Comparison of ENCODE assay signal across 1 cellular context in the genomic region with DNA sequence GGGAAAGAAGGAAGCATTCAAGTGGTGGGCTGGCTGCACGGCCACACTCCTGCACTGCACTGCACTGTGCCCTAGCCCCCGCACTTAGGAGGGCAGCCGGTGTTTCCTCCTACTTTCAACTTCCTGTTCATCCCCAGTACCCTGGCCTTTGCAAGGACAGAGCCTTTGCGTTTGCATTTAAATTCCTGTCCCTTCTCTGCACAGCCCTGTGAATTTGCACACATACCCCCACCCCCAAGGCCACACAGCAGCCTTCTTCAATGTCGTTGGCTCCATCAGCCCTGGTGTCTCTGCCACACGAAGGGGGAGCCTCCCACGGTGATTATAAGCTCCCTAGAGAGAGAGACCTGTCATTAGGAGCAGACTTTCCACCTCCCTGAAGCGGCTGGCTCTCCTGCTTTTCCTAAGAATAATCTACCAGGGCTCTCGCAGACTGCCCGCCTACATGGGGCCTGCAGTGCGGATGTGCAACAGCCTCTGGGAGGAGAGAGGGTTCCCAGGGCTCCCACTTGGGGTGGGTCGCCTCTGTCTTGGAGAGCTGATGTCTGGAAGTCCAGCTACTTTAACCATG.
A peak's percentile ranks its signal among the peaks of the same experiment; 100 is the strongest.
TF ChIP-seq lines count a peak whose summit lies in the region.

No MANE protein-coding gene starts in this region.

TF ChIP-seq in HepG2, 621 proteins besides CTCF, POLR2A, EP300 and RAD21 (continued from another document and continues in another):
- TF ChIP-seq DPF2 (CRISPR knock-in tag; IDR thresholded peaks at IDR 0.05; ENCODE audit: borderline replicate concordance, low read depth) (0 out of 2 replicates have a peak, but pooled peaks have one; percentile 13), GABPB1 (CRISPR knock-in tag; IDR thresholded peaks at IDR 0.05) (peak; percentile 35; the same call in 1 of the 2 replicates), PAWR (CRISPR knock-in tag; IDR thresholded peaks at IDR 0.05; ENCODE audit: borderline replicate concordance) (no peak), TEAD3 (CRISPR knock-in tag; optimal IDR thresholded peaks at IDR 0.05; ENCODE audit: borderline replicate concordance) (no peak), ZNF143 (CRISPR knock-in tag; IDR thresholded peaks at IDR 0.05) (no peak), ZNF605 (CRISPR knock-in tag; IDR thresholded peaks at IDR 0.05) (peak; percentile 20; the same call in 1 of the 2 replicates), ZNF776 (CRISPR knock-in tag; IDR thresholded peaks at IDR 0.05) (no peak), SIX1 (CRISPR knock-in tag; IDR thresholded peaks at IDR 0.05; ENCODE audit: borderline replicate concordance) (no peak), ZNF572 (CRISPR knock-in tag; IDR thresholded peaks at IDR 0.05) (0 out of 2 replicates have a peak, but pooled peaks have one; percentile 19), KDM5B (CRISPR knock-in tag; IDR thresholded peaks at IDR 0.05; ENCODE audit: borderline replicate concordance) (peak; percentile 29; the same call in 1 of the 2 replicates), NFE2L1 (CRISPR knock-in tag; IDR thresholded peaks at IDR 0.05; ENCODE audit: borderline replicate concordance) (no peak), ZNF768 (CRISPR knock-in tag; IDR thresholded peaks at IDR 0.05) (no peak), EZH2 (conservative IDR thresholded peaks at IDR 0.05; ENCODE audit: low read depth, low read length) (no peak), RBFOX2 (IDR thresholded peaks at IDR 0.05; ENCODE audit: low read depth, low read length) (no peak), MIER3 (CRISPR knock-in tag; IDR thresholded peaks at IDR 0.05; ENCODE audit: borderline replicate concordance) (no peak), ZNF530 (CRISPR knock-in tag; IDR thresholded peaks at IDR 0.05; ENCODE audit: low read depth) (no peak), MEF2D (CRISPR knock-in tag; IDR thresholded peaks at IDR 0.05) (0 out of 2 replicates have a peak, but pooled peaks have one; percentile 52), SAP130 (CRISPR knock-in tag; IDR thresholded peaks at IDR 0.05; ENCODE audit: low read depth) (no peak), KLF13 (CRISPR knock-in tag; IDR thresholded peaks at IDR 0.05) (no peak), ZNF724P (CRISPR knock-in tag; IDR thresholded peaks at IDR 0.05; ENCODE audit: borderline replicate concordance) (no peak), HNF4G (IDR thresholded peaks at IDR 0.05; ENCODE audit: borderline replicate concordance, low read depth, low read length) (no peak), HNF4G (CRISPR knock-in tag; IDR thresholded peaks at IDR 0.05; ENCODE audit: borderline replicate concordance, low read depth) (no peak), SPEN (CRISPR knock-in tag; IDR thresholded peaks at IDR 0.05; ENCODE audit: low read depth) (no peak), ZNF549 (CRISPR knock-in tag; IDR thresholded peaks at IDR 0.05) (no peak), KLF6 (CRISPR knock-in tag; IDR thresholded peaks at IDR 0.05) (no peak), ZNF274 (CRISPR knock-in tag; IDR thresholded peaks at IDR 0.05) (no peak), ISX (CRISPR knock-in tag; conservative IDR thresholded peaks at IDR 0.05) (no peak), ZMYM3 (CRISPR knock-in tag; IDR thresholded peaks at IDR 0.05) (0 out of 2 replicates have a peak, but pooled peaks have one; percentile 48), KLF16 (CRISPR knock-in tag; IDR thresholded peaks at IDR 0.05) (no peak), GABPA (IDR thresholded peaks at IDR 0.05; ENCODE audit: low read depth, low read length) (no peak), GABPA (CRISPR knock-in tag; IDR thresholded peaks at IDR 0.05; ENCODE audit: low read depth) (peak; percentile 59), SALL2 (CRISPR knock-in tag; IDR thresholded peaks at IDR 0.05) (no peak), TBL1XR1 (IDR thresholded peaks at IDR 0.05; ENCODE audit: borderline replicate concordance, low read length, partially characterized antibody) (no peak), HNF4A (CRISPR knock-in tag; IDR thresholded peaks at IDR 0.05) (0 out of 2 replicates have a peak, but pooled peaks have one; percentile 10), RXRB (CRISPR knock-in tag; IDR thresholded peaks at IDR 0.05; ENCODE audit: borderline replicate concordance) (no peak), ZNF569 (CRISPR knock-in tag; IDR thresholded peaks at IDR 0.05; ENCODE audit: borderline replicate concordance) (no peak), ELF3 (CRISPR knock-in tag; IDR thresholded peaks at IDR 0.05) (peak; percentile 70), ZNF354B (CRISPR knock-in tag; IDR thresholded peaks at IDR 0.05) (no peak), ZNF7 (CRISPR knock-in tag; IDR thresholded peaks at IDR 0.05) (no peak), ZNF17 (CRISPR knock-in tag; IDR thresholded peaks at IDR 0.05) (no peak), NFATC3 (CRISPR knock-in tag; IDR thresholded peaks at IDR 0.05) (no peak), MED13 (CRISPR knock-in tag; IDR thresholded peaks at IDR 0.05) (no peak), ZNF3 (CRISPR knock-in tag; IDR thresholded peaks at IDR 0.05) (no peak), ZNF644 (CRISPR knock-in tag; IDR thresholded peaks at IDR 0.05; ENCODE audit: low read depth) (no peak), LCORL (IDR thresholded peaks at IDR 0.05) (no peak), LCORL (CRISPR knock-in tag; IDR thresholded peaks at IDR 0.05) (no peak), ZNF672 (CRISPR knock-in tag; IDR thresholded peaks at IDR 0.05) (no peak), HOXD1 (CRISPR knock-in tag; IDR thresholded peaks at IDR 0.05) (no peak), KDM5A (IDR thresholded peaks at IDR 0.05; ENCODE audit: borderline replicate concordance, low read length) (no peak), GATAD1 (CRISPR knock-in tag; IDR thresholded peaks at IDR 0.05) (no peak), AGO1 (IDR thresholded peaks at IDR 0.05; ENCODE audit: low read depth, low read length, poor library complexity, severe bottlenecking) (no peak), ETV5 (CRISPR knock-in tag; IDR thresholded peaks at IDR 0.05; ENCODE audit: borderline replicate concordance) (no peak), SETDB1 (CRISPR knock-in tag; IDR thresholded peaks at IDR 0.05; ENCODE audit: borderline replicate concordance) (no peak), ZMYM4 (CRISPR knock-in tag; IDR thresholded peaks at IDR 0.05) (no peak), ZNF614 (CRISPR knock-in tag; IDR thresholded peaks at IDR 0.05; ENCODE audit: borderline replicate concordance) (no peak), U2AF2 (IDR thresholded peaks at IDR 0.05; ENCODE audit: low read depth, low read length) (no peak)
- TF ChIP-seq, protein P1, sequence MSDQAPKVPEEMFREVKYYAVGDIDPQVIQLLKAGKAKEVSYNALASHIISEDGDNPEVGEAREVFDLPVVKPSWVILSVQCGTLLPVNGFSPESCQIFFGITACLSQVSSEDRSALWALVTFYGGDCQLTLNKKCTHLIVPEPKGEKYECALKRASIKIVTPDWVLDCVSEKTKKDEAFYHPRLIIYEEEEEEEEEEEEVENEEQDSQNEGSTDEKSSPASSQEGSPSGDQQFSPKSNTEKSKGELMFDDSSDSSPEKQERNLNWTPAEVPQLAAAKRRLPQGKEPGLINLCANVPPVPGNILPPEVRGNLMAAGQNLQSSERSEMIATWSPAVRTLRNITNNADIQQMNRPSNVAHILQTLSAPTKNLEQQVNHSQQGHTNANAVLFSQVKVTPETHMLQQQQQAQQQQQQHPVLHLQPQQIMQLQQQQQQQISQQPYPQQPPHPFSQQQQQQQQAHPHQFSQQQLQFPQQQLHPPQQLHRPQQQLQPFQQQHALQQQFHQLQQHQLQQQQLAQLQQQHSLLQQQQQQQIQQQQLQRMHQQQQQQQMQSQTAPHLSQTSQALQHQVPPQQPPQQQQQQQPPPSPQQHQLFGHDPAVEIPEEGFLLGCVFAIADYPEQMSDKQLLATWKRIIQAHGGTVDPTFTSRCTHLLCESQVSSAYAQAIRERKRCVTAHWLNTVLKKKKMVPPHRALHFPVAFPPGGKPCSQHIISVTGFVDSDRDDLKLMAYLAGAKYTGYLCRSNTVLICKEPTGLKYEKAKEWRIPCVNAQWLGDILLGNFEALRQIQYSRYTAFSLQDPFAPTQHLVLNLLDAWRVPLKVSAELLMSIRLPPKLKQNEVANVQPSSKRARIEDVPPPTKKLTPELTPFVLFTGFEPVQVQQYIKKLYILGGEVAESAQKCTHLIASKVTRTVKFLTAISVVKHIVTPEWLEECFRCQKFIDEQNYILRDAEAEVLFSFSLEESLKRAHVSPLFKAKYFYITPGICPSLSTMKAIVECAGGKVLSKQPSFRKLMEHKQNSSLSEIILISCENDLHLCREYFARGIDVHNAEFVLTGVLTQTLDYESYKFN (CRISPR knock-in tag; conservative IDR thresholded peaks at IDR 0.05), result peak; percentile 25
- TF ChIP-seq, protein P2, sequence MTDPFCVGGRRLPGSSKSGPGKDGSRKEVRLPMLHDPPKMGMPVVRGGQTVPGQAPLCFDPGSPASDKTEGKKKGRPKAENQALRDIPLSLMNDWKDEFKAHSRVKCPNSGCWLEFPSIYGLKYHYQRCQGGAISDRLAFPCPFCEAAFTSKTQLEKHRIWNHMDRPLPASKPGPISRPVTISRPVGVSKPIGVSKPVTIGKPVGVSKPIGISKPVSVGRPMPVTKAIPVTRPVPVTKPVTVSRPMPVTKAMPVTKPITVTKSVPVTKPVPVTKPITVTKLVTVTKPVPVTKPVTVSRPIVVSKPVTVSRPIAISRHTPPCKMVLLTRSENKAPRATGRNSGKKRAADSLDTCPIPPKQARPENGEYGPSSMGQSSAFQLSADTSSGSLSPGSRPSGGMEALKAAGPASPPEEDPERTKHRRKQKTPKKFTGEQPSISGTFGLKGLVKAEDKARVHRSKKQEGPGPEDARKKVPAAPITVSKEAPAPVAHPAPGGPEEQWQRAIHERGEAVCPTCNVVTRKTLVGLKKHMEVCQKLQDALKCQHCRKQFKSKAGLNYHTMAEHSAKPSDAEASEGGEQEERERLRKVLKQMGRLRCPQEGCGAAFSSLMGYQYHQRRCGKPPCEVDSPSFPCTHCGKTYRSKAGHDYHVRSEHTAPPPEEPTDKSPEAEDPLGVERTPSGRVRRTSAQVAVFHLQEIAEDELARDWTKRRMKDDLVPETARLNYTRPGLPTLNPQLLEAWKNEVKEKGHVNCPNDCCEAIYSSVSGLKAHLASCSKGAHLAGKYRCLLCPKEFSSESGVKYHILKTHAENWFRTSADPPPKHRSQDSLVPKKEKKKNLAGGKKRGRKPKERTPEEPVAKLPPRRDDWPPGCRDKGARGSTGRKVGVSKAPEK (CRISPR knock-in tag; IDR thresholded peaks at IDR 0.05; ENCODE audit: borderline replicate concordance), result 0 out of 2 replicates have a peak, but pooled peaks have one; percentile 12
- TF ChIP-seq, protein P3, sequence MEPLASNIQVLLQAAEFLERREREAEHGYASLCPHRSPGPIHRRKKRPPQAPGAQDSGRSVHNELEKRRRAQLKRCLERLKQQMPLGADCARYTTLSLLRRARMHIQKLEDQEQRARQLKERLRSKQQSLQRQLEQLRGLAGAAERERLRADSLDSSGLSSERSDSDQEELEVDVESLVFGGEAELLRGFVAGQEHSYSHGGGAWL (CRISPR knock-in tag; IDR thresholded peaks at IDR 0.05), result no peak
- TF ChIP-seq, protein P4, sequence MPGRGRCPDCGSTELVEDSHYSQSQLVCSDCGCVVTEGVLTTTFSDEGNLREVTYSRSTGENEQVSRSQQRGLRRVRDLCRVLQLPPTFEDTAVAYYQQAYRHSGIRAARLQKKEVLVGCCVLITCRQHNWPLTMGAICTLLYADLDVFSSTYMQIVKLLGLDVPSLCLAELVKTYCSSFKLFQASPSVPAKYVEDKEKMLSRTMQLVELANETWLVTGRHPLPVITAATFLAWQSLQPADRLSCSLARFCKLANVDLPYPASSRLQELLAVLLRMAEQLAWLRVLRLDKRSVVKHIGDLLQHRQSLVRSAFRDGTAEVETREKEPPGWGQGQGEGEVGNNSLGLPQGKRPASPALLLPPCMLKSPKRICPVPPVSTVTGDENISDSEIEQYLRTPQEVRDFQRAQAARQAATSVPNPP (CRISPR knock-in tag; IDR thresholded peaks at IDR 0.05), result no peak
- TF ChIP-seq, protein P5, sequence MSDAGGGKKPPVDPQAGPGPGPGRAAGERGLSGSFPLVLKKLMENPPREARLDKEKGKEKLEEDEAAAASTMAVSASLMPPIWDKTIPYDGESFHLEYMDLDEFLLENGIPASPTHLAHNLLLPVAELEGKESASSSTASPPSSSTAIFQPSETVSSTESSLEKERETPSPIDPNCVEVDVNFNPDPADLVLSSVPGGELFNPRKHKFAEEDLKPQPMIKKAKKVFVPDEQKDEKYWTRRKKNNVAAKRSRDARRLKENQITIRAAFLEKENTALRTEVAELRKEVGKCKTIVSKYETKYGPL (CRISPR knock-in tag; IDR thresholded peaks at IDR 0.05), result no peak
- TF ChIP-seq, protein P6, sequence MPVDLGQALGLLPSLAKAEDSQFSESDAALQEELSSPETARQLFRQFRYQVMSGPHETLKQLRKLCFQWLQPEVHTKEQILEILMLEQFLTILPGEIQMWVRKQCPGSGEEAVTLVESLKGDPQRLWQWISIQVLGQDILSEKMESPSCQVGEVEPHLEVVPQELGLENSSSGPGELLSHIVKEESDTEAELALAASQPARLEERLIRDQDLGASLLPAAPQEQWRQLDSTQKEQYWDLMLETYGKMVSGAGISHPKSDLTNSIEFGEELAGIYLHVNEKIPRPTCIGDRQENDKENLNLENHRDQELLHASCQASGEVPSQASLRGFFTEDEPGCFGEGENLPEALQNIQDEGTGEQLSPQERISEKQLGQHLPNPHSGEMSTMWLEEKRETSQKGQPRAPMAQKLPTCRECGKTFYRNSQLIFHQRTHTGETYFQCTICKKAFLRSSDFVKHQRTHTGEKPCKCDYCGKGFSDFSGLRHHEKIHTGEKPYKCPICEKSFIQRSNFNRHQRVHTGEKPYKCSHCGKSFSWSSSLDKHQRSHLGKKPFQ (CRISPR knock-in tag; IDR thresholded peaks at IDR 0.05; ENCODE audit: insufficient replicate concordance), result no peak
- TF ChIP-seq, protein P7, sequence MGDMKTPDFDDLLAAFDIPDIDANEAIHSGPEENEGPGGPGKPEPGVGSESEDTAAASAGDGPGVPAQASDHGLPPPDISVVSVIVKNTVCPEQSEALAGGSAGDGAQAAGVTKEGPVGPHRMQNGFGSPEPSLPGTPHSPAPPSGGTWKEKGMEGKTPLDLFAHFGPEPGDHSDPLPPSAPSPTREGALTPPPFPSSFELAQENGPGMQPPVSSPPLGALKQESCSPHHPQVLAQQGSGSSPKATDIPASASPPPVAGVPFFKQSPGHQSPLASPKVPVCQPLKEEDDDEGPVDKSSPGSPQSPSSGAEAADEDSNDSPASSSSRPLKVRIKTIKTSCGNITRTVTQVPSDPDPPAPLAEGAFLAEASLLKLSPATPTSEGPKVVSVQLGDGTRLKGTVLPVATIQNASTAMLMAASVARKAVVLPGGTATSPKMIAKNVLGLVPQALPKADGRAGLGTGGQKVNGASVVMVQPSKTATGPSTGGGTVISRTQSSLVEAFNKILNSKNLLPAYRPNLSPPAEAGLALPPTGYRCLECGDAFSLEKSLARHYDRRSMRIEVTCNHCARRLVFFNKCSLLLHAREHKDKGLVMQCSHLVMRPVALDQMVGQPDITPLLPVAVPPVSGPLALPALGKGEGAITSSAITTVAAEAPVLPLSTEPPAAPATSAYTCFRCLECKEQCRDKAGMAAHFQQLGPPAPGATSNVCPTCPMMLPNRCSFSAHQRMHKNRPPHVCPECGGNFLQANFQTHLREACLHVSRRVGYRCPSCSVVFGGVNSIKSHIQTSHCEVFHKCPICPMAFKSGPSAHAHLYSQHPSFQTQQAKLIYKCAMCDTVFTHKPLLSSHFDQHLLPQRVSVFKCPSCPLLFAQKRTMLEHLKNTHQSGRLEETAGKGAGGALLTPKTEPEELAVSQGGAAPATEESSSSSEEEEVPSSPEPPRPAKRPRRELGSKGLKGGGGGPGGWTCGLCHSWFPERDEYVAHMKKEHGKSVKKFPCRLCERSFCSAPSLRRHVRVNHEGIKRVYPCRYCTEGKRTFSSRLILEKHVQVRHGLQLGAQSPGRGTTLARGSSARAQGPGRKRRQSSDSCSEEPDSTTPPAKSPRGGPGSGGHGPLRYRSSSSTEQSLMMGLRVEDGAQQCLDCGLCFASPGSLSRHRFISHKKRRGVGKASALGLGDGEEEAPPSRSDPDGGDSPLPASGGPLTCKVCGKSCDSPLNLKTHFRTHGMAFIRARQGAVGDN (CRISPR knock-in tag; IDR thresholded peaks at IDR 0.05), result peak; percentile 40
